9 cellular contexts compared by ENCODE assay signal in genomic region chr7:83547526-83547925, GRCh38.
DNase-seq lines count a peak whose midpoint lies in the region; ATAC-seq, FAIRE-seq and TF ChIP-seq lines count a peak whose summit lies in the region.
"Had no signal": no experiment of that assay in that cellular context is flagged by ENCODE, and none has a peak within 500 bp of the region (broad histone marks: within the 10 kb centered on the region; RNA-seq: fewer than 3 reads in every experiment).

No MANE protein-coding gene starts in this region.

- no peak for FAIRE-seq in pancreas (lab: Jason Lieb, UNC)

- no peaks in the 10 kb centered on the region for H3K9me3 Mint-ChIP-seq in MCF 10A (ENCODE audit: unreplicated experiment)

- H3K4me3 Mint-ChIP-seq in MCF 10A (ENCODE audit: unreplicated experiment), result no peak overlapping the region
- H3K4me3 Mint-ChIP-seq: B cell had no signal

- H3K4me1 ChIP-seq in breast epithelium, result no peaks in the 10 kb centered on the region
- peaks cover 0 to 10% (median 8%) of the 10 kb centered on the region in 3 donors for H3K4me1 ChIP-seq in pancreas

- no peaks in the 10 kb centered on the region for H3K27me3 ChIP-seq in breast epithelium
- no peaks in the 10 kb centered on the region for H3K27me3 ChIP-seq in pancreas

- peak; percentile 14 for DNase-seq in MCF 10A (ENCODE audit: unreplicated experiment)
- no peak for DNase-seq in breast epithelium (ENCODE audit: low spot score in 2 of 2)
- peak; percentile 8 for DNase-seq in HuH-7.5 (ENCODE audit: low spot score)
- peak in 4 of 6 donors; percentile 39 to 71 (median 54) for DNase-seq in pancreas
- no peak for DNase-seq in GM10248 (ENCODE audit: extremely low spot score)

- H3K27ac ChIP-seq in breast epithelium (no peak overlapping the region), pancreas (peak overlapping the region in 2 of 4 donors; percentile 53 to 61)

- no peaks in the 10 kb centered on the region for H3K27me3 Mint-ChIP-seq in MCF 10A (ENCODE audit: insufficient read depth, unreplicated experiment)
- H3K27me3 Mint-ChIP-seq: B cell had no signal

- H3K4me3 ChIP-seq in breast epithelium (no peak overlapping the region), pancreas (no peak overlapping the region)

- POLR2A ChIA-PET in MCF 10A (lab: Yijun Ruan, JAX) (interaction anchor here (0.5 kb wide), 1 partner anchor 21 kb away, joined by 3 read pairs; no protein-coding TSS in a partner anchor), GM10248 (lab: Yijun Ruan, JAX) (no interaction called here)

- no peak overlapping the region for H3K27ac Mint-ChIP-seq in MCF 10A (ENCODE audit: low read depth, unreplicated experiment)
- H3K27ac Mint-ChIP-seq: B cell had no signal

- 12 to 14% methylated on average over 2 of the region's 2 CpGs for WGBS in pancreas, 2 donors

- H3K9me3 ChIP-seq in breast epithelium (no peaks in the 10 kb centered on the region), pancreas (no peaks in the 10 kb centered on the region)

- H3K36me3 ChIP-seq in breast epithelium (no peaks in the 10 kb centered on the region), pancreas (no peaks in the 10 kb centered on the region)

- H3K36me3 Mint-ChIP-seq in MCF 10A (ENCODE audit: insufficient read depth, unreplicated experiment), result no peaks in the 10 kb centered on the region

- CTCF ChIA-PET in MCF 10A (lab: Yijun Ruan, JAX) (no interaction called here), GM10248 (lab: Yijun Ruan, JAX) (no interaction called here)

- TF ChIP-seq CTCF in MCF 10A (IDR thresholded peaks at IDR 0.05; ENCODE audit: unreplicated experiment) (no peak), breast epithelium (IDR thresholded peaks at IDR 0.05) (no peak), pancreas (IDR thresholded peaks at IDR 0.05) (no peak), GM10248 (IDR thresholded peaks at IDR 0.05; ENCODE audit: control extremely low read depth, extremely low read depth, low read depth, missing control alignments) (no peak)

- ATAC-seq in SK-N-SH treated with all-trans-retinoic acid at 6 μM for 48 hours, result peak; percentile 75
- ATAC-seq in pancreas, result peak; percentile 88 to 99 (median 96)
- no peak for ATAC-seq in GM19455 (IDR thresholded peaks at IDR 0.05; ENCODE audit: unreplicated experiment)
- ATAC-seq in GM21526 (IDR thresholded peaks at IDR 0.05; ENCODE audit: low FRiP score, unreplicated experiment), result no peak

- intact Hi-C loops in MCF 10A (cut with micrococcal nuclease), result no loop called here
- intact Hi-C loops in breast epithelium (cut with DNase I; ENCODE audit: low total_unique reads), result no loop called here
- intact Hi-C loops in pancreas (cut with DNase I), result no loop called here

- TF ChIP-seq POLR2A in breast epithelium (IDR thresholded peaks at IDR 0.05), result no peak

- BruUV-seq in MCF 10A (replicated peaks; lab: Mats Ljungman, UMichigan), result no TSS peak

- H3K4me1 Mint-ChIP-seq in MCF 10A (ENCODE audit: insufficient read depth, unreplicated experiment), result peaks cover 15% of the 10 kb centered on the region
- H3K4me1 Mint-ChIP-seq: B cell had no signal

TF ChIP-seq in SK-N-SH treated with all-trans-retinoic acid at 6 μM for 48 hours, 23 proteins besides CTCF, POLR2A, EP300 and RAD21:
- TF ChIP-seq ZFP30 (CRISPR knock-in tag; IDR thresholded peaks at IDR 0.05), result no peak
- TF ChIP-seq POU6F1 (CRISPR knock-in tag; IDR thresholded peaks at IDR 0.05; ENCODE audit: borderline replicate concordance, low read depth), result peak; percentile 87; the same call in 1 of the 2 replicates
- TF ChIP-seq GLIS3 (CRISPR knock-in tag; IDR thresholded peaks at IDR 0.05), result peak; percentile 85
- 0 out of 2 replicates have a peak, but pooled peaks have one; percentile 37 for TF ChIP-seq ZNF70 (CRISPR knock-in tag; IDR thresholded peaks at IDR 0.05)
- 0 out of 2 replicates have a peak, but pooled peaks have one; percentile 86 for TF ChIP-seq CSDC2 (CRISPR knock-in tag; IDR thresholded peaks at IDR 0.05)
- peak; percentile 95 for TF ChIP-seq ISL1 (CRISPR knock-in tag; IDR thresholded peaks at IDR 0.05)
- no peak for TF ChIP-seq ZNF565 (CRISPR knock-in tag; conservative IDR thresholded peaks at IDR 0.05; ENCODE audit: low read depth)
- TF ChIP-seq TOX (CRISPR knock-in tag; IDR thresholded peaks at IDR 0.05; ENCODE audit: borderline replicate concordance), result peak; percentile 43; the same call in 1 of the 2 replicates
- TF ChIP-seq, protein P1, sequence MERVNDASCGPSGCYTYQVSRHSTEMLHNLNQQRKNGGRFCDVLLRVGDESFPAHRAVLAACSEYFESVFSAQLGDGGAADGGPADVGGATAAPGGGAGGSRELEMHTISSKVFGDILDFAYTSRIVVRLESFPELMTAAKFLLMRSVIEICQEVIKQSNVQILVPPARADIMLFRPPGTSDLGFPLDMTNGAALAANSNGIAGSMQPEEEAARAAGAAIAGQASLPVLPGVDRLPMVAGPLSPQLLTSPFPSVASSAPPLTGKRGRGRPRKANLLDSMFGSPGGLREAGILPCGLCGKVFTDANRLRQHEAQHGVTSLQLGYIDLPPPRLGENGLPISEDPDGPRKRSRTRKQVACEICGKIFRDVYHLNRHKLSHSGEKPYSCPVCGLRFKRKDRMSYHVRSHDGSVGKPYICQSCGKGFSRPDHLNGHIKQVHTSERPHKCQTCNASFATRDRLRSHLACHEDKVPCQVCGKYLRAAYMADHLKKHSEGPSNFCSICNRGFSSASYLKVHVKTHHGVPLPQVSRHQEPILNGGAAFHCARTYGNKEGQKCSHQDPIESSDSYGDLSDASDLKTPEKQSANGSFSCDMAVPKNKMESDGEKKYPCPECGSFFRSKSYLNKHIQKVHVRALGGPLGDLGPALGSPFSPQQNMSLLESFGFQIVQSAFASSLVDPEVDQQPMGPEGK (CRISPR knock-in tag; IDR thresholded peaks at IDR 0.05; ENCODE audit: borderline replicate concordance), result peak; percentile 86; the same call in 1 of the 2 replicates
- TF ChIP-seq ZFP3 (CRISPR knock-in tag; IDR thresholded peaks at IDR 0.05), result peak; percentile 61; the same call in 1 of the 2 replicates
- TF ChIP-seq CSRNP3 (CRISPR knock-in tag; IDR thresholded peaks at IDR 0.05), result 0 out of 2 replicates have a peak, but pooled peaks have one; percentile 53
- TF ChIP-seq ZNF8 (CRISPR knock-in tag; IDR thresholded peaks at IDR 0.05), result 0 out of 2 replicates have a peak, but pooled peaks have one; percentile 37
- no peak for TF ChIP-seq ZC3H10 (CRISPR knock-in tag; IDR thresholded peaks at IDR 0.05)
- peak; percentile 45; the same call in 1 of the 2 replicates for TF ChIP-seq CREB5 (CRISPR knock-in tag; IDR thresholded peaks at IDR 0.05; ENCODE audit: low read depth)

Comparison
In these comparisons a context has a peak if more than half of its experiments do, and no peak if none do; other contexts are left out.
1. DNase-seq: peak in MCF 10A (single experiment), HuH-7.5 (single experiment) and pancreas (4 of 6); none in breast epithelium (0 of 2) and GM10248 (single experiment).
2. ATAC-seq: peak in SK-N-SH treated with all-trans-retinoic acid at 6 μM for 48 hours (single experiment) and pancreas (4 of 4); none in GM19455 (single experiment) and GM21526 (single experiment).